Comparison of ENCODE assay signal across 18 cellular contexts in genomic region chr20:41214666-41215065, GRCh38.
DNase-seq lines count a peak whose midpoint lies in the region; ATAC-seq, FAIRE-seq and TF ChIP-seq lines count a peak whose summit lies in the region.
"Had no signal": no experiment of that assay in that cellular context is flagged by ENCODE, and none has a peak within 500 bp of the region (broad histone marks: within the 10 kb centered on the region; RNA-seq: fewer than 3 reads in every experiment).

No MANE protein-coding gene starts in this region.

- no peak overlapping the region for H3K27ac ChIP-seq in keratinocyte (ENCODE audit: control insufficient read depth, insufficient read depth, low read length)
- H3K27ac ChIP-seq in CD8-positive, alpha-beta T cell (ENCODE audit: low read depth, low read length) = no peak overlapping the region
- H3K27ac ChIP-seq: 22Rv1, A549, C4-2B had no signal

- H2AFZ ChIP-seq in keratinocyte (ENCODE audit: control insufficient read depth, low read length) = no peak overlapping the region

- H3K27ac Mint-ChIP-seq in HFFc6 (peak overlapping the region; percentile 9; the same call in 1 of the 2 replicates), brain (peak overlapping the region in 4 of 5 experiments; percentile 66 to 96 (median 76))
- H3K27ac Mint-ChIP-seq in CD8-positive, alpha-beta T cell = no peak overlapping the region
- H3K27ac Mint-ChIP-seq: CD4-positive, alpha-beta T cell had no signal

- DNase-seq in HFFc6 (no peak), epithelial cell of esophagus (ENCODE audit: low read depth) (peak; percentile 81), keratinocyte (ENCODE audit: low read depth, low spot score) (no peak), foreskin fibroblast (no peak), GF-D8 (lab: John Stamatoyannopoulos, UW) (no peak)
- DNase-seq in CD8-positive, alpha-beta T cell = no peak
- DNase-seq: AML-193; CD4-positive, alpha-beta T cell; DMS153; DMS79; GDM1; GOT3; H7 had no signal

- H3K4me2 ChIP-seq in keratinocyte (ENCODE audit: control insufficient read depth, extremely low read depth, insufficient read depth, low read depth, low read length) = no peak overlapping the region
- H3K4me2 ChIP-seq: A549 had no signal

- dilution Hi-C loops in keratinocyte (cut with MboI; ENCODE audit: extremely low pct_ligation_motif_present, low sequenced_read_pairs) = no loop called here

- POLR2A ChIA-PET in CD8-positive, alpha-beta T cell (lab: Charles Lee) = interaction anchor here (0.8 kb wide), 1 partner anchor 16 kb away, joined by 3 read pairs; no protein-coding TSS in a partner anchor

- no peak overlapping the region for H3K4me3 ChIP-seq in epithelial cell of esophagus (ENCODE audit: low read length)
- H3K4me3 ChIP-seq in keratinocyte (ENCODE audit: control insufficient read depth in 2 of 3, extremely low read depth in 1 of 3, insufficient read depth in 2 of 3, low read depth in 1 of 3, low read length in 3 of 3) = no peak overlapping the region
- H3K4me3 ChIP-seq in foreskin fibroblast (ENCODE audit: low read depth in 1 of 2, low read length in 2 of 2) = no peak overlapping the region
- no peak overlapping the region for H3K4me3 ChIP-seq in CD8-positive, alpha-beta T cell (ENCODE audit: low read depth, low read length)
- H3K4me3 ChIP-seq: A549 had no signal

- no peaks in the 10 kb centered on the region for H3K27me3 ChIP-seq in keratinocyte (ENCODE audit: control insufficient read depth, extremely low read depth, insufficient read depth, low read length)
- no peaks in the 10 kb centered on the region for H3K27me3 ChIP-seq in CD8-positive, alpha-beta T cell (ENCODE audit: insufficient read depth, low read length)

- H3K9me3 Mint-ChIP-seq in HFFc6 (no peaks in the 10 kb centered on the region), brain (peaks cover 0 to 7% (median 0%) of the 10 kb centered on the region in 5 experiments)
- H3K9me3 Mint-ChIP-seq in CD8-positive, alpha-beta T cell = no peaks in the 10 kb centered on the region
- H3K9me3 Mint-ChIP-seq: CD4-positive, alpha-beta T cell had no signal

- H3K4me3 Mint-ChIP-seq in HFFc6 = no peak overlapping the region
- no peak overlapping the region for H3K4me3 Mint-ChIP-seq in brain
- H3K4me3 Mint-ChIP-seq in CD8-positive, alpha-beta T cell = no peak overlapping the region
- H3K4me3 Mint-ChIP-seq: CD4-positive, alpha-beta T cell had no signal

- peaks cover 2% of the 10 kb centered on the region for H4K20me1 ChIP-seq in keratinocyte (ENCODE audit: control insufficient read depth, extremely low read depth, insufficient read depth, low read length)

- peak; percentile 44 for FAIRE-seq in keratinocyte (lab: Jason Lieb, UNC)
- FAIRE-seq: A549 had no signal

- ATAC-seq in CD8-positive, alpha-beta T cell = no peak
- ATAC-seq: A549, HCT116 had no signal

- CTCF ChIA-PET in CD8-positive, alpha-beta T cell (lab: Charles Lee) = no interaction called here

- H3K9ac ChIP-seq in keratinocyte (ENCODE audit: control insufficient read depth, extremely low read depth, insufficient read depth, low read length) = no peak overlapping the region

- no peaks in the 10 kb centered on the region for H3K36me3 ChIP-seq in keratinocyte (ENCODE audit: control insufficient read depth in 2 of 2, extremely low read depth in 1 of 2, insufficient read depth in 2 of 2, low read length in 2 of 2)
- H3K36me3 ChIP-seq in CD8-positive, alpha-beta T cell (ENCODE audit: insufficient read depth, low read length) = no peaks in the 10 kb centered on the region

- H3K27me3 Mint-ChIP-seq in HFFc6 (ENCODE audit: insufficient read depth) (no peaks in the 10 kb centered on the region), brain (no peaks in the 10 kb centered on the region)
- H3K27me3 Mint-ChIP-seq in CD8-positive, alpha-beta T cell (ENCODE audit: low read depth) = no peaks in the 10 kb centered on the region
- H3K27me3 Mint-ChIP-seq: CD4-positive, alpha-beta T cell had no signal

- H3K4me1 Mint-ChIP-seq in HFFc6 (ENCODE audit: low read depth) (peaks cover 34% of the 10 kb centered on the region), brain (peaks cover 26% of the 10 kb centered on the region)
- H3K4me1 Mint-ChIP-seq in CD8-positive, alpha-beta T cell (ENCODE audit: low read depth) = peaks cover 6% of the 10 kb centered on the region

- no peaks in the 10 kb centered on the region for H3K9me1 ChIP-seq in keratinocyte (ENCODE audit: control insufficient read depth, extremely low read depth, insufficient read depth, low read length)

- TF ChIP-seq CTCF in HFFc6 (IDR thresholded peaks at IDR 0.05) (no peak), brain (conservative IDR thresholded peaks at IDR 0.05) (no peak), epithelial cell of esophagus (IDR thresholded peaks at IDR 0.05; ENCODE audit: insufficient read depth, low read depth, low read length, missing control alignments) (no peak), keratinocyte (optimal IDR thresholded peaks at IDR 0.05 in 1 of 3, IDR thresholded peaks at IDR 0.05 in 1 of 3, conservative IDR thresholded peaks at IDR 0.05 in 1 of 3; ENCODE audit: extremely low read depth in 1 of 3, insufficient read depth in 2 of 3, low read length in 3 of 3) (no peak), foreskin fibroblast (IDR thresholded peaks at IDR 0.05; ENCODE audit: low read depth, low read length) (no peak)
- TF ChIP-seq CTCF in CD8-positive, alpha-beta T cell (IDR thresholded peaks at IDR 0.05) = no peak

- peaks cover 9% of the 10 kb centered on the region for H3K4me1 ChIP-seq in keratinocyte (ENCODE audit: control insufficient read depth, extremely low read depth, insufficient read depth, low read length)
- no peaks in the 10 kb centered on the region for H3K4me1 ChIP-seq in CD8-positive, alpha-beta T cell (ENCODE audit: insufficient read depth, low read length)
- H3K4me1 ChIP-seq: A549 had no signal

- H3K9me3 ChIP-seq in keratinocyte (ENCODE audit: control insufficient read depth, low read depth, low read length) = no peaks in the 10 kb centered on the region
- H3K9me3 ChIP-seq in CD8-positive, alpha-beta T cell (ENCODE audit: low read length) = no peaks in the 10 kb centered on the region
- H3K9me3 ChIP-seq: A549 had no signal

- no peaks in the 10 kb centered on the region for H3K36me3 Mint-ChIP-seq in HFFc6 (ENCODE audit: low read depth)
- H3K36me3 Mint-ChIP-seq in brain = peaks cover 4% of the 10 kb centered on the region
- no peaks in the 10 kb centered on the region for H3K36me3 Mint-ChIP-seq in CD8-positive, alpha-beta T cell

- intact Hi-C loops in CD8-positive, alpha-beta T cell (cut with DNase I, micrococcal nuclease) = no loop called here

- peaks cover 2% of the 10 kb centered on the region for H3K79me2 ChIP-seq in keratinocyte (ENCODE audit: control insufficient read depth, insufficient read depth, low read length)
